Comparison of ENCODE assay signal across 2 cellular contexts in the genomic region with DNA sequence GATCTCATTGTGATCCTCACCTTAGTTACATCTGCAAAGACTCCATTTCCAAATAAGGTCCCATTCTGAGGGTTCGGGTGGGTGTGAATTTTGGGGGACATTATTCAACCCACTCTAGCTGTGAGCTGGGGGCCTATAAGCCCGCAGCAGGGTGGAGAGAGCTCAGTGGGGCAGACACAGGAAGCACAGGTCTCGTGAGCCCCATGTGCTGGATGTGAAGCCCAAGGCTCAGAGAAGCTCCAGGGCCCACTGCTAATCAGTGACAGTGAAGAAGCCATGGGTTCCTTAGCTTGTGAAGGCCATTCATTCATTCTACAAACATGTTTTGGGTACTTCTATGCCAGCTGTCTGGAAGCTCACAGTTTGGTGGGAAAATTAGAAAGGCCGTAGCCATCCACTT.
A peak's percentile ranks its signal among the peaks of the same experiment; 100 is the strongest.
TF ChIP-seq lines count a peak whose summit lies in the region.

No MANE protein-coding gene starts in this region.

TF ChIP-seq in A549, 52 proteins besides CTCF, POLR2A, EP300 and RAD21:
- TF ChIP-seq NR3C1 (IDR thresholded peaks at IDR 0.05) (no peak), ZSCAN20 (CRISPR knock-in tag; IDR thresholded peaks at IDR 0.05) (no peak), HDAC2 (IDR thresholded peaks at IDR 0.05) (no peak), FOXS1 (CRISPR knock-in tag; IDR thresholded peaks at IDR 0.05) (no peak)
- TF ChIP-seq, protein P1, sequence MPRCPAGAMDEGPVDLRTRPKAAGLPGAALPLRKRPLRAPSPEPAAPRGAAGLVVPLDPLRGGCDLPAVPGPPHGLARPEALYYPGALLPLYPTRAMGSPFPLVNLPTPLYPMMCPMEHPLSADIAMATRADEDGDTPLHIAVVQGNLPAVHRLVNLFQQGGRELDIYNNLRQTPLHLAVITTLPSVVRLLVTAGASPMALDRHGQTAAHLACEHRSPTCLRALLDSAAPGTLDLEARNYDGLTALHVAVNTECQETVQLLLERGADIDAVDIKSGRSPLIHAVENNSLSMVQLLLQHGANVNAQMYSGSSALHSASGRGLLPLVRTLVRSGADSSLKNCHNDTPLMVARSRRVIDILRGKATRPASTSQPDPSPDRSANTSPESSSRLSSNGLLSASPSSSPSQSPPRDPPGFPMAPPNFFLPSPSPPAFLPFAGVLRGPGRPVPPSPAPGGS (IDR thresholded peaks at IDR 0.05) = no peak
- TF ChIP-seq, protein P2, sequence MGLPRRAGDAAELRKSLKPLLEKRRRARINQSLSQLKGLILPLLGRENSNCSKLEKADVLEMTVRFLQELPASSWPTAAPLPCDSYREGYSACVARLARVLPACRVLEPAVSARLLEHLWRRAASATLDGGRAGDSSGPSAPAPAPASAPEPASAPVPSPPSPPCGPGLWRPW (IDR thresholded peaks at IDR 0.05) = no peak

TF ChIP-seq in HepG2, 621 proteins besides CTCF, POLR2A, EP300 and RAD21:
- TF ChIP-seq ARNTL (CRISPR knock-in tag; IDR thresholded peaks at IDR 0.05) = no peak
- TF ChIP-seq, protein P3, sequence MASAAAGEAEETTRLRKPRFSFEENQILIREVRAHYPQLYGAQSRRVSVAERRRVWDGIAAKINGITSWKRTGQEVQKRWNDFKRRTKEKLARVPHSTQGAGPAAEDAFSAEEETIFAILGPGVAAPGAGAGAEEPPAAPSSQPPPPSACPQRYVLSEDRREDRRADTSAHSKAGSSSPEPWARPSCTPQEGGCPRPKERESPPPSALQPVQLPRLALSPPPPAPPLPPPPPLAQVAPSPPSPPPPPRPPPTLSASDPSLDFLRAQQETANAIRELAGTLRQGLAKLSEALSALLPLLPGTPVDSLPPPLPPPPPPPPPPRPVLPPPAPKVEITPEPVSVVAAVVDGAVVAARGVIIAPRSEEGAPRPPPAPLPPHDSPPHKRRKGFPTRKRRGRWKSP (CRISPR knock-in tag; IDR thresholded peaks at IDR 0.05) = 0 out of 2 replicates have a peak, but pooled peaks have one; percentile 30
